13 cellular contexts compared by ENCODE assay signal in the genomic region with DNA sequence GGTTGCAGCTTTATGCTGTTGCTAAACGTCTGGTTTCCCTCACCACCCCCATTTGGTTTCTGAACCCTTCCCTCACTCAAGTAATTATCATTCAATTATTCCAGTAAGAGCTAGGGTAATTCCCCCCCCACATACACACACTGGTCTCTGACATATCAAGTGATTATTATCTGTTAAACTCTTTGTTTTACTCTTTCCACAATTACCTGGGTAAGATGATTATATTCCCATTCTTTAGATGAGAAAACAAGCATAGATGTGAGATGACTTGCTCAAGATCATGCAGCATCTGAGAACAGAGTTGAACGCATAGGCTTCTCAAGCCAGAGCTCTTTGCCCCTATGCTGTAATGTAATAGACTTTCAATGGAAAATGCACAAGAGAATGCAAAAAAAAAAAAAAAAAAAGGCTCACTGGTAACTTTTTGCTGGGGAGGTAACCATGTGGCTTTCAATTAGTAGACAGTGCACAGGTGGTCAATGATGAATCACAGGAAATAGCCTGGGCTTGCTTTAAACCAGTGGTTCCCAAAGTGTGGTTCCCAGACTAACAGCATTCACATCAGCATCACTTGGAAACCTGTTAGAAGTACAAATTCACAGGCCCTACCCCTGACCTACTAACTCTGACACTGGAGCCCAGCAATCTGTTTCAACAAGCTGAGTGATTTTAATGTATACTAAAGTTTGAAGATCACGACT.
A peak's percentile ranks its signal among the peaks of the same experiment; 100 is the strongest.
DNase-seq lines count a peak whose midpoint lies in the region; ATAC-seq and TF ChIP-seq lines count a peak whose summit lies in the region.
"Had no signal": no experiment of that assay in that cellular context is flagged by ENCODE, and none has a peak within 500 bp of the region (broad histone marks: within the 10 kb centered on the region; RNA-seq: fewer than 3 reads in every experiment).

No MANE protein-coding gene starts in this region.

- peaks cover 21% of the 10 kb centered on the region for H3K36me3 Mint-ChIP-seq in neural progenitor cell

- TF ChIP-seq CTCF in choroid plexus epithelial cell (conservative IDR thresholded peaks at IDR 0.05; ENCODE audit: low read depth, low read length) (no peak), neural progenitor cell (IDR thresholded peaks at IDR 0.05) (no peak)

- H3F3A ChIP-seq in neural progenitor cell (ENCODE audit: low read depth) = no peaks in the 10 kb centered on the region

- H3K27ac Mint-ChIP-seq in neural progenitor cell = no peak overlapping the region

- ATAC-seq in HG03378 (IDR thresholded peaks at IDR 0.05; ENCODE audit: unreplicated experiment) = peak; percentile 56

- DNase-seq in stimulated activated CD4-positive, alpha-beta T cell treated with anti-CD3 and anti-CD28 coated beads, Interleukin-4, amount 100 ng/mL, for 24 hours = peak; percentile 27
- no peak for DNase-seq in stimulated activated CD4-positive, alpha-beta T cell treated with anti-CD3 and anti-CD28 coated beads, Interleukin-4, amount 100 ng/mL, for 4 hours
- peak; percentile 26 for DNase-seq in choroid plexus epithelial cell (ENCODE audit: low read depth)
- peak; percentile 10 for DNase-seq in superior temporal gyrus (ENCODE audit: extremely low spot score)
- DNase-seq in ureter (ENCODE audit: low spot score) = no peak
- DNase-seq in neural progenitor cell (ENCODE audit: low spot score) = no peak
- DNase-seq in NCI-H526 treated with DMSO at 0.1 percent for 48 hours (lab: John Stamatoyannopoulos, UW) = no peak
- DNase-seq: COR-L47, hippocampal formation, NCI-H1092 treated with DMSO at 0.1 percent for 48 hours, SW 1271 had no signal

- H3K4me3 ChIP-seq in choroid plexus epithelial cell (ENCODE audit: low read depth, low read length) (no peak overlapping the region), neural progenitor cell (no peak overlapping the region)
- H3K4me3 ChIP-seq: stomach had no signal

- H3K4me1 Mint-ChIP-seq in neural progenitor cell = no peaks in the 10 kb centered on the region

- H3K4me1 ChIP-seq in neural progenitor cell = no peaks in the 10 kb centered on the region

- H3K9me3 Mint-ChIP-seq in neural progenitor cell = no peaks in the 10 kb centered on the region

- H3K27me3 ChIP-seq in neural progenitor cell = no peaks in the 10 kb centered on the region
- H3K27me3 ChIP-seq: stomach had no signal

- H3K9me3 ChIP-seq in neural progenitor cell (ENCODE audit: low read depth) = no peaks in the 10 kb centered on the region
- H3K9me3 ChIP-seq: stomach had no signal

- no peak overlapping the region for H3K4me2 ChIP-seq in neural progenitor cell

- no peak overlapping the region for H2AFZ ChIP-seq in neural progenitor cell (replicated peaks)

- H3K79me2 ChIP-seq in neural progenitor cell (ENCODE audit: low read depth) = no peaks in the 10 kb centered on the region

- H3K4me3 Mint-ChIP-seq in neural progenitor cell = no peak overlapping the region

- H3K36me3 ChIP-seq in neural progenitor cell = no peaks in the 10 kb centered on the region

- no peaks in the 10 kb centered on the region for H4K20me1 ChIP-seq in neural progenitor cell (ENCODE audit: low read depth)

- peaks cover 2% of the 10 kb centered on the region for H3K27me3 Mint-ChIP-seq in neural progenitor cell (ENCODE audit: insufficient read depth, low read depth)

- H3K27ac ChIP-seq in neural progenitor cell = no peak overlapping the region

- H3K9ac ChIP-seq in neural progenitor cell = no peak overlapping the region

Comparison
In these comparisons a context has a peak if more than half of its experiments do, and no peak if none do; other contexts are left out.
1. DNase-seq: peak in stimulated activated CD4-positive, alpha-beta T cell treated with anti-CD3 and anti-CD28 coated beads, Interleukin-4, amount 100 ng/mL, for 24 hours (single experiment), choroid plexus epithelial cell (single experiment) and superior temporal gyrus (single experiment); none in stimulated activated CD4-positive, alpha-beta T cell treated with anti-CD3 and anti-CD28 coated beads, Interleukin-4, amount 100 ng/mL, for 4 hours (0 of 2), ureter (single experiment), neural progenitor cell (single experiment) and NCI-H526 treated with DMSO at 0.1 percent for 48 hours (single experiment).